In the genomic region with DNA sequence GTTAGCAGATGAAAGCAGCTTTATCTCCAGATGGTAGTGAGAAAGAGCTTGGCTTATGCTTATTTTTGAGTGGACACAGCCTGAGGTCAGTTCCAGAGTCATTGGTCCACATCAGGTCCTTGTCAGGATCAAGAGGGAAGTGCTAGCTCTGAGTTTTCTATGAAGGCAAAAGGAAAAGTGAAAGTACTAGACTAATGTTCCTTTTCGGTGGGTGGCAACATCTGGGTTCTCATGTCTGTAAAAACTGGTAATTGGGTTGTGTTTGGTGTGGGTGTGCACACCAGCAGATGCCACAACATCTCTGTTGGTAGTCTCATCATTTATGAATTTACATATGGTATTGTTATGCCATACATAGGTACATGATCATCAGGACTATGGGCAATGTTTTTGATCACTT, we compare ENCODE assay signal across 15 cellular contexts.
DNase-seq lines count a peak whose midpoint lies in the region; ATAC-seq lines count a peak whose summit lies in the region.
"Had no signal": no experiment of that assay in that cellular context is flagged by ENCODE, and none has a peak within 500 bp of the region (broad histone marks: within the 10 kb centered on the region; RNA-seq: fewer than 3 reads in every experiment).

No MANE protein-coding gene starts in this region.

- DNase-seq in central memory CD4-positive, alpha-beta T cell, result peak; percentile 2
- DNase-seq in NCI-H2196 treated with DMSO at 0.1 percent for 48 hours (lab: John Stamatoyannopoulos, UW; ENCODE audit: unreplicated experiment) (no peak), NCI-H1092 treated with DMSO at 0.1 percent for 48 hours (lab: John Stamatoyannopoulos, UW) (no peak)
- DNase-seq: body of pancreas, Caco-2, heart left ventricle, NCI-H226, Peyer's patch, T1000, thyroid gland had no signal

- ATAC-seq in GM18498 (IDR thresholded peaks at IDR 0.05; ENCODE audit: unreplicated experiment) (peak; percentile 82), GM19043 (IDR thresholded peaks at IDR 0.05; ENCODE audit: low read depth, unreplicated experiment) (peak; percentile 75), HG03342 (IDR thresholded peaks at IDR 0.05; ENCODE audit: unreplicated experiment) (peak; percentile 69), HG03045 (IDR thresholded peaks at IDR 0.05; ENCODE audit: unreplicated experiment) (no peak)
- ATAC-seq: body of pancreas, heart left ventricle, left lobe of liver had no signal
